Comparison of ENCODE assay signal across 8 cellular contexts in genomic region chr2:60674524-60675165, GRCh38.
A peak's percentile ranks its signal among the peaks of the same experiment; 100 is the strongest.
DNase-seq lines count a peak whose midpoint lies in the region; ATAC-seq and TF ChIP-seq lines count a peak whose summit lies in the region.

No MANE protein-coding gene starts in this region.

- H3K27me3 ChIP-seq in prostate gland (replicated peaks; ENCODE audit: insufficient read depth), result no peaks in the 10 kb centered on the region
- no peaks in the 10 kb centered on the region for H3K27me3 ChIP-seq in aorta (ENCODE audit: control insufficient read depth in 1 of 2, insufficient read depth in 2 of 2, low read length in 1 of 2)

- H3K36me3 ChIP-seq in prostate gland, result no peaks in the 10 kb centered on the region
- no peaks in the 10 kb centered on the region for H3K36me3 ChIP-seq in aorta (ENCODE audit: control insufficient read depth in 1 of 2, insufficient read depth in 2 of 2, low read length in 1 of 2)

- TF ChIP-seq CTCF in GM12875 (IDR thresholded peaks at IDR 0.05; ENCODE audit: borderline replicate concordance, insufficient read depth, low read depth, low read length), result peak; percentile 98
- peak; percentile 90 for TF ChIP-seq CTCF in NB4 (IDR thresholded peaks at IDR 0.05; ENCODE audit: low read depth, low read length)
- peak; percentile 58 to 73 (median 62) for TF ChIP-seq CTCF in prostate gland (IDR thresholded peaks at IDR 0.05)

- ATAC-seq in HG02610 (IDR thresholded peaks at IDR 0.05; ENCODE audit: unreplicated experiment) (peak; percentile 96), Right ventricle myocardium superior (ENCODE audit: poor library complexity) (peak; percentile 98), aorta (ENCODE audit: low FRiP score) (peak; percentile 88)

- H3K9me3 ChIP-seq in prostate gland (no peaks in the 10 kb centered on the region), aorta (ENCODE audit: control insufficient read depth, low read length) (no peaks in the 10 kb centered on the region)

- intact Hi-C loops in Right ventricle myocardium superior (cut with DNase I) (no loop called here), prostate gland (cut with DNase I) (no loop called here), aorta (cut with DNase I) (no loop called here)

- DNase-seq in NB4 (ENCODE audit: low read depth), result peak; percentile 89
- peak; percentile 59 for DNase-seq in SKM-1 (lab: John Stamatoyannopoulos, UW; ENCODE audit: unreplicated experiment)
- DNase-seq in activated naive CD4-positive, alpha-beta T cell treated with anti-CD3 and anti-CD28 coated beads, Interleukin-2, amount 50 U/mL, for 16 hours, result peak; percentile 81
- peak; percentile 91 for DNase-seq in Right ventricle myocardium superior
- DNase-seq in prostate gland (ENCODE audit: low spot score), result peak; percentile 65
- DNase-seq in aorta, result peak; percentile 89 to 94

- no peak overlapping the region for H3K27ac ChIP-seq in prostate gland
- H3K27ac ChIP-seq in aorta (ENCODE audit: low read depth in 1 of 2, low read length in 2 of 2), result no peak overlapping the region

- H3K4me1 ChIP-seq in prostate gland (replicated peaks), result no peaks in the 10 kb centered on the region
- H3K4me1 ChIP-seq in aorta (ENCODE audit: control insufficient read depth in 1 of 2, insufficient read depth in 2 of 2, low read length in 2 of 2), result no peaks in the 10 kb centered on the region

- 24% methylated on average over 9 of the region's 9 CpGs for WGBS in prostate gland
- 28 to 29% methylated on average over 9 of the region's 9 CpGs for WGBS in aorta, 2 donors

- H3K4me3 ChIP-seq in GM12875 (ENCODE audit: low read depth, low read length), result no peak overlapping the region
- no peak overlapping the region for H3K4me3 ChIP-seq in NB4 (ENCODE audit: low read depth, low read length)
- no peak overlapping the region for H3K4me3 ChIP-seq in prostate gland
- no peak overlapping the region for H3K4me3 ChIP-seq in aorta (ENCODE audit: low read length in 2 of 2)

- TF ChIP-seq POLR2A in NB4 (IDR thresholded peaks at IDR 0.05; ENCODE audit: extremely low read depth, insufficient read length) (no peak), prostate gland (IDR thresholded peaks at IDR 0.05) (no peak)
